18 cellular contexts compared by ENCODE assay signal in the genomic region with DNA sequence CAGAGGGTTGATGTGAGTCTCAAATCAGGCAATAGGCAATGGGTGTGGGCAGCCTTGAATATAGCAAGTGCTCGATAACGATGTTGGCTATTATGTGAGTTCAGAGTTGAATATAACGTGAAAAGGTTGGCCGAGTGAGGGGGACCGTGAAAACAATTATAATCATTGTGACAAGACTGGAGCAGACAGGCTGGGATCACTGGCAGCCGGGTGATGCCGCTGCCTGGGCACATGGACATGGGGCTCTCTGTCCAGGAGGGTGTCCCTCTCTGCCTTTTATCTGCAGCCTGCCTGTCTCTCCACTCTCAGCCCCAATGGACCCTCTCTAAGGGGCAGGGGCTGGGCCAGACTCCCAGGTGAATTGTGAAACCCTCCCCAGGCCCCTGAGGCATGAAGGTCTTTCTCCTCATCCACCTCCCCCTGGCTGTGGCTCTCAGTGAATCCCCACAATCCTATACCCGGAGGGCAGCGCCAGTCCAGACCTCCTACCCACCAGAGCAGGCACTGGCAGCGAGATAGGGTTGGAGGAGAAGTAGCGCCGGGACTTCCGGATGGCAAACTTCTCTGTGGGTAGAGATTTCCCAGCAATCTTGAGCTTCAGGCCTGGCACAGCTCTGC. TPM values are rescaled to one million over a fixed set of nuclear protein-coding genes. Genes with fewer than 3 reads are reported as not detected.
"Had no signal": no experiment of that assay in that cellular context is flagged by ENCODE, and none has a peak within 500 bp of the region (broad histone marks: within the 10 kb centered on the region; RNA-seq: fewer than 3 reads in every experiment).

No MANE protein-coding gene starts in this region.

- H3K36me3 Mint-ChIP-seq: activated naive CD4-positive, alpha-beta T cell treated with anti-CD3 and anti-CD28 coated beads, Interleukin-2, amount 10 ng/mL, durations not matched to agents 7 days and 5 days had no signal

- ATAC-seq: activated CD4-positive, CD25-positive, alpha-beta regulatory T cell treated with anti-CD3 and anti-CD28 coated beads, Interleukin-2, amount 50 U/mL, for 24 hours; activated CD8-positive, alpha-beta T cell treated with anti-CD3 and anti-CD28 coated beads for 36 hours had no signal

- H3K27ac Mint-ChIP-seq: activated CD8-positive, alpha-beta T cell treated with anti-CD3 and anti-CD28 coated beads for 36 hours; activated naive CD4-positive, alpha-beta T cell treated with anti-CD3 and anti-CD28 coated beads, Interleukin-2, amount 10 ng/mL, durations not matched to agents 7 days and 5 days; activated T-helper 1 cell treated with anti-CD3 and anti-CD28 coated beads, Interleukin-12 subunit alpha, Interleukin-12 subunit beta, Interleukin-2, Interleukin-4 antibody, amounts not matched to agents 30 ng/mL and 10 ng/mL and 1 ng/mL, durations not matched to agents 14 hours and 24 hours and 36 hours had no signal

- H3K27me3 Mint-ChIP-seq: activated CD8-positive, alpha-beta T cell treated with anti-CD3 and anti-CD28 coated beads for 36 hours had no signal

- H3K9me3 Mint-ChIP-seq: activated CD8-positive, alpha-beta T cell treated with anti-CD3 and anti-CD28 coated beads for 36 hours; activated naive CD4-positive, alpha-beta T cell treated with anti-CD3 and anti-CD28 coated beads, Interleukin-2, amount 10 ng/mL, durations not matched to agents 7 days and 5 days; activated T-helper 1 cell treated with anti-CD3 and anti-CD28 coated beads, Interleukin-12 subunit alpha, Interleukin-12 subunit beta, Interleukin-2, Interleukin-4 antibody, amounts not matched to agents 30 ng/mL and 10 ng/mL and 1 ng/mL, durations not matched to agents 14 hours and 24 hours and 36 hours had no signal

- DNase-seq: activated CD4-positive, alpha-beta T cell treated with anti-CD3 and anti-CD28 coated beads for 4 hours; activated CD8-positive, alpha-beta memory T cell treated with anti-CD3 and anti-CD28 coated beads, Interleukin-2, amount 50 U/mL, for 4 hours; activated CD8-positive, alpha-beta T cell treated with anti-CD3 and anti-CD28 coated beads for 36 hours; activated gamma-delta T cell treated with Interleukin-2 at 50 U/mL for 16 hours; activated naive CD4-positive, alpha-beta T cell treated with anti-CD3 and anti-CD28 coated beads, Interleukin-2, amount 10 ng/mL, durations not matched to agents 7 days and 5 days; IMR-90; NCI-H1105 treated with DMSO at 0.1 percent for 48 hours; NCI-H1436 treated with DMSO at 0.1 percent for 48 hours; NCI-H187; NCI-H2081; NCI-H2171; NCI-H226; NCI-H526; NCI-H774; SIG-M5 had no signal

- H3K4me3 Mint-ChIP-seq: activated CD8-positive, alpha-beta T cell treated with anti-CD3 and anti-CD28 coated beads for 36 hours; activated naive CD4-positive, alpha-beta T cell treated with anti-CD3 and anti-CD28 coated beads, Interleukin-2, amount 10 ng/mL, durations not matched to agents 7 days and 5 days; activated T-helper 1 cell treated with anti-CD3 and anti-CD28 coated beads, Interleukin-12 subunit alpha, Interleukin-12 subunit beta, Interleukin-2, Interleukin-4 antibody, amounts not matched to agents 30 ng/mL and 10 ng/mL and 1 ng/mL, durations not matched to agents 14 hours and 24 hours and 36 hours had no signal

RNA-seq across cellular contexts. Expression of gene TTC39A, which starts 36.4 kb away (rescaled TPM):
- total RNA-seq: activated T-helper 1 cell treated with anti-CD3 and anti-CD28 coated beads, Interleukin-12 subunit alpha, Interleukin-12 subunit beta, Interleukin-2, Interleukin-4 antibody, amounts not matched to agents 30 ng/mL and 10 ng/mL and 1 ng/mL, durations not matched to agents 14 hours and 24 hours and 36 hours; OCI-LY7 had no signal
